In the genomic region with DNA sequence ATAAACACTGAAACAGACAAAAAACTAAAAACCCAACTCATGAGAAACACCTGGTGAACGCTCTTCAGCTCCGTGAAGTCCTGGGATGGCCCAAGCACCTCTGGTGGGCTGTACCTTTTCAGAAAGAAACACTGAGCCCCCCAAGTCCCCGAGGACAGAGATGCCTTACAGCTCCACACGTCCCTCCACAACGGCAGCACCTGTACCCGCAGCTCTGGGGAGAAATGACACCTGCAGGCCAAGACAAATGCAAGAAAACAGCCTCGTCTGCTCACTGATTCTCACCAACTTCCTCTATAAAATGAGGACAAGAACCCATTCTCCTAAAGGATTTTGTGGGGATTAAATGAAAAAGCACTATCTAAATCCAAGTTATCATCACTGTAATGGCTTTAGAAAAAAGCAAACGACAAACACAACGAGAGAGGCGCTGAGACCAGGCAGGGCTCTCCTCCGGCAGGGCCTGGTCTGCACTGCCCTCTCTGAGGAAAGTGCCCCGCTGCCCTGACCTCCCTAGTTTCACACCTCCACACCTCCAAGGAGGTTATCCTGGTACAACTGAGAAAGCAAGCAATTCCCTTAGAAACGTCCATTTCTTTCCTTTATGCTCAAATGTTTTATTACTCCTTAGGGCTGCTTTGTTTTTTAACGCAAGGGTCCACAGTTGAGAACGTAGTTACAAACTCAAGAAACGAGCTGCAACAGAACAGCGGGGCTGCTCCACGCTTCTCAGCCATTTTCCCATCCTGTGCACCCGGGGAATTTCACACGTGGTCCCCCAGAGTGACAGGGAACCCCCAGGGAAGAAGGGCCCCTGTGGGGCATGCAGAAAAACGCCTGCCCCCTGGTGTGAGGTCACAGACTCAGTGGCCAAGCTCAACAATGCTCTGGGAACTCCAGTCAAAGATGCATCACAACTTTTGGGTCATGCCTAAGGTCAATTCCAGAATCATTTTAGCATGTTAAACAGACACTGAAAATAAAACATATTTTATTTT, we compare ENCODE assay signal across 9 cellular contexts.
DNase-seq lines count a peak whose midpoint lies in the region; TF ChIP-seq lines count a peak whose summit lies in the region.
"Had no signal": no experiment of that assay in that cellular context is flagged by ENCODE, and none has a peak within 500 bp of the region (broad histone marks: within the 10 kb centered on the region; RNA-seq: fewer than 3 reads in every experiment).

No MANE protein-coding gene starts in this region.

- H3K4me1 Mint-ChIP-seq in activated CD4-positive, alpha-beta T cell treated with anti-CD3 and anti-CD28 coated beads, Interleukin-2, amount 10 ng/mL, durations not matched to agents 24 days and 14 days, result peaks cover 52% of the 10 kb centered on the region
- H3K4me1 Mint-ChIP-seq in osteocyte (ENCODE audit: unreplicated experiment), result peaks cover 66% of the 10 kb centered on the region

- intact Hi-C loops in activated CD4-positive, alpha-beta T cell treated with anti-CD3 and anti-CD28 coated beads, Interleukin-2, amount 10 ng/mL, durations not matched to agents 24 days and 14 days (cut with micrococcal nuclease), result loop anchor here (1.0 to 5.0 kb wide), 6 partner anchors 28 to 225 kb away; no protein-coding TSS in a partner anchor
- intact Hi-C loops in lower leg skin (cut with DNase I; ENCODE audit: low total_unique reads), result loop anchor here (10.0 kb wide), 1 partner anchor 182 kb away; no protein-coding TSS in a partner anchor

- POLR2A ChIA-PET in RWPE1 (lab: Yijun Ruan, JAX; ENCODE audit: low non-redundant PET), result no interaction called here

- H3K27ac Mint-ChIP-seq in activated CD4-positive, alpha-beta T cell treated with anti-CD3 and anti-CD28 coated beads, Interleukin-2, amount 10 ng/mL, durations not matched to agents 24 days and 14 days, result peak overlapping the region; percentile 4
- H3K27ac Mint-ChIP-seq in osteocyte (ENCODE audit: unreplicated experiment), result peak overlapping the region; percentile 50

- no peak for DNase-seq in activated CD4-positive, alpha-beta T cell treated with anti-CD3 and anti-CD28 coated beads, Interleukin-2, amount 10 ng/mL, durations not matched to agents 24 days and 14 days
- no peak for DNase-seq in activated CD4-positive, alpha-beta T cell treated with anti-CD3 and anti-CD28 coated beads for 4 hours
- DNase-seq in RWPE1 (ENCODE audit: low spot score) (no peak), epithelial cell of prostate (ENCODE audit: low read depth, low spot score) (no peak), osteocyte (ENCODE audit: extremely low spot score, unreplicated experiment) (no peak), NCI-H2107 (lab: John Stamatoyannopoulos, UW) (no peak), lower leg skin (ENCODE audit: low spot score in 2 of 2) (no peak), activated gamma-delta T cell (lab: John Stamatoyannopoulos, UW) (no peak)
- DNase-seq: effector CD8-positive, alpha-beta T cell had no signal

- H3K27ac ChIP-seq in RWPE1, result peak overlapping the region; percentile 53
- peak overlapping the region; percentile 62 for H3K27ac ChIP-seq in epithelial cell of prostate

- no peak for TF ChIP-seq POLR2A in lower leg skin (IDR thresholded peaks at IDR 0.05)

- H3K27me3 Mint-ChIP-seq in activated CD4-positive, alpha-beta T cell treated with anti-CD3 and anti-CD28 coated beads, Interleukin-2, amount 10 ng/mL, durations not matched to agents 24 days and 14 days, result no peaks in the 10 kb centered on the region
- no peaks in the 10 kb centered on the region for H3K27me3 Mint-ChIP-seq in osteocyte (ENCODE audit: unreplicated experiment)

- CTCF ChIA-PET in RWPE1 (lab: Yijun Ruan, JAX), result interaction anchor here (0.7 kb wide), 1 partner anchor 51 kb away, joined by 4 read pairs; no protein-coding TSS in a partner anchor

- 67% methylated on average over 21 of the region's 21 CpGs for WGBS in lower leg skin, 2 donors

- H3K4me3 ChIP-seq in lower leg skin (ENCODE audit: low read depth, poor library complexity, severe bottlenecking), result no peak overlapping the region

- H3K4me3 Mint-ChIP-seq in activated CD4-positive, alpha-beta T cell treated with anti-CD3 and anti-CD28 coated beads, Interleukin-2, amount 10 ng/mL, durations not matched to agents 24 days and 14 days, result no peak overlapping the region
- no peak overlapping the region for H3K4me3 Mint-ChIP-seq in osteocyte (ENCODE audit: unreplicated experiment)

- TF ChIP-seq CTCF in RWPE1 (conservative IDR thresholded peaks at IDR 0.05; ENCODE audit: low read depth) (no peak), osteocyte (IDR thresholded peaks at IDR 0.05) (no peak), lower leg skin (IDR thresholded peaks at IDR 0.05) (no peak)

- H3K36me3 Mint-ChIP-seq in activated CD4-positive, alpha-beta T cell treated with anti-CD3 and anti-CD28 coated beads, Interleukin-2, amount 10 ng/mL, durations not matched to agents 24 days and 14 days (ENCODE audit: low read depth), result peaks cover 4% of the 10 kb centered on the region
- H3K36me3 Mint-ChIP-seq in osteocyte (ENCODE audit: unreplicated experiment), result no peaks in the 10 kb centered on the region

- H3K9me3 Mint-ChIP-seq in activated CD4-positive, alpha-beta T cell treated with anti-CD3 and anti-CD28 coated beads, Interleukin-2, amount 10 ng/mL, durations not matched to agents 24 days and 14 days, result no peaks in the 10 kb centered on the region
- H3K9me3 Mint-ChIP-seq in osteocyte (ENCODE audit: unreplicated experiment), result no peaks in the 10 kb centered on the region
